In the genomic region with DNA sequence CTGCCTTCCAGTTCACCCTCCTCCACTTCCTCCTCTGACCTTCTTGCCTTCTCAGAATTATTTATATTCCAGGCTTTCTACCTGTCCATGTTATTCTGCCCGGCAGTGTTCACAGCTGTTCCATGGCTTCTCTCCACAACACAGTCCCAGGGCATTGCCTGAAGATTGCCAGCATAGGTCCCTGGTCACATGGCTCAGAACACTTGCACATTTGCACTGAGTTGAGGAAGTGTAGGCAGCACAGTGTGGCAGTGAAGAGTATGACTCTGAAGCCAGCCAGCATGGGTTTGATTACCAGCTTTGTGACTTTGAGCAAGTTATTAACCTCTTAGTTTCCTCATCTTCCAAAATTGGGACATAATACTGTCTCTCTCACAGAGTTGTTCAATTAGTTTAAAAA, we compare ENCODE assay signal across 3 cellular contexts.
"Had no signal": no experiment of that assay in that cellular context is flagged by ENCODE, and none has a peak within 500 bp of the region (broad histone marks: within the 10 kb centered on the region; RNA-seq: fewer than 3 reads in every experiment).

No MANE protein-coding gene starts in this region.

- DNase-seq: GDM1, GF-D8 had no signal

- H3K4me3 ChIP-seq: GM12878 had no signal

- ATAC-seq: GM12878 had no signal
